In genomic region chr12:68454855-68455254, GRCh38 we compare ENCODE assay signal across 14 cellular contexts.
A peak's percentile ranks its signal among the peaks of the same experiment; 100 is the strongest.
DNase-seq lines count a peak whose midpoint lies in the region; ATAC-seq and TF ChIP-seq lines count a peak whose summit lies in the region.
"Had no signal": no experiment of that assay in that cellular context is flagged by ENCODE, and none has a peak within 500 bp of the region (broad histone marks: within the 10 kb centered on the region; RNA-seq: fewer than 3 reads in every experiment).

No MANE protein-coding gene starts in this region.

- intact Hi-C loops in heart left ventricle (cut with DNase I) (loop anchor here in 4 of 10 donors (5.0 to 10.0 kb wide), 7 partner anchors 48 to 160 kb away; partner anchors contain the start of gene RAP1B (in 2 of the 4)), cardiac septum (cut with DNase I) (loop anchor here (2.0 to 5.0 kb wide), 4 partner anchors 48 to 156 kb away; partner anchors contain the start of gene RAP1B), upper lobe of right lung (cut with DNase I) (no loop called here)

- no peak for TF ChIP-seq POLR2A in heart left ventricle (IDR thresholded peaks at IDR 0.05)

- H3K4me3 ChIP-seq in heart left ventricle, result no peak overlapping the region
- no peak overlapping the region for H3K4me3 ChIP-seq in upper lobe of right lung
- H3K4me3 ChIP-seq: GM23248, lower lobe of right lung, tibial artery had no signal

- no peak for DNase-seq in heart left ventricle
- DNase-seq in cardiac septum (ENCODE audit: low spot score), result no peak
- DNase-seq in NCI-H748 treated with DMSO at 0.1 percent for 48 hours (lab: John Stamatoyannopoulos, UW), result peak; percentile 50
- DNase-seq in effector memory CD8-positive, alpha-beta T cell, result no peak
- no peak for DNase-seq in upper lobe of right lung
- no peak for DNase-seq in NCI-H146 (lab: John Stamatoyannopoulos, UW)
- no peak for DNase-seq in cerebellar nuclear complex (lab: John Stamatoyannopoulos, UW)
- DNase-seq: BE2C, GM23248, lower lobe of right lung, NCI-H2107, SHP77 treated with DMSO at 0.1 percent for 48 hours, tibial artery had no signal

- H3K4me1 ChIP-seq in heart left ventricle, result peaks cover 0 to 57% (median 43%) of the 10 kb centered on the region in 12 donors
- peaks cover 38% of the 10 kb centered on the region for H3K4me1 ChIP-seq in upper lobe of right lung
- H3K4me1 ChIP-seq: BE2C had no signal

- peak overlapping the region; percentile 57 to 95 for H3K27ac Mint-ChIP-seq in effector memory CD8-positive, alpha-beta T cell

- TF ChIP-seq CTCF in heart left ventricle (IDR thresholded peaks at IDR 0.05), result no peak
- no peak for TF ChIP-seq CTCF in upper lobe of right lung (IDR thresholded peaks at IDR 0.05)

- no peaks in the 10 kb centered on the region for H3K27me3 ChIP-seq in heart left ventricle
- no peaks in the 10 kb centered on the region for H3K27me3 ChIP-seq in upper lobe of right lung
- H3K27me3 ChIP-seq: BE2C, tibial artery had no signal

- peak in 2 of 4 donors; percentile 29 to 48 for ATAC-seq in heart left ventricle
- ATAC-seq in effector memory CD8-positive, alpha-beta T cell (replicated peaks), result no peak
- no peak for ATAC-seq in upper lobe of right lung
- ATAC-seq in HG02884 (IDR thresholded peaks at IDR 0.05; ENCODE audit: unreplicated experiment), result no peak
- ATAC-seq: lower lobe of right lung had no signal

- peak overlapping the region; percentile 42 to 76 for H3K4me3 Mint-ChIP-seq in effector memory CD8-positive, alpha-beta T cell

- H3K36me3 ChIP-seq in heart left ventricle (no peaks in the 10 kb centered on the region), upper lobe of right lung (no peaks in the 10 kb centered on the region)
- H3K36me3 ChIP-seq: BE2C, lower lobe of right lung, tibial artery had no signal

- H3K9me3 ChIP-seq in heart left ventricle, result peaks cover 0 to 3% (median 0%) of the 10 kb centered on the region in 12 donors
- no peaks in the 10 kb centered on the region for H3K9me3 ChIP-seq in upper lobe of right lung
- H3K9me3 ChIP-seq: BE2C, lower lobe of right lung, tibial artery had no signal

- H3K27ac ChIP-seq in heart left ventricle (peak overlapping the region in 9 of 12 donors; percentile 4 to 54 (median 39)), upper lobe of right lung (peak overlapping the region; percentile 33)
- H3K27ac ChIP-seq: GM23248, lower lobe of right lung, tibial artery had no signal

- peaks cover 4% of the 10 kb centered on the region for H3K36me3 Mint-ChIP-seq in effector memory CD8-positive, alpha-beta T cell (ENCODE audit: insufficient read depth)

- peaks cover 63 to 80% of the 10 kb centered on the region in 2 donors for H3K4me1 Mint-ChIP-seq in effector memory CD8-positive, alpha-beta T cell (ENCODE audit: low read depth in 2 of 2)

- no peaks in the 10 kb centered on the region for H3K27me3 Mint-ChIP-seq in effector memory CD8-positive, alpha-beta T cell

- peaks cover 0 to 5% of the 10 kb centered on the region in 2 donors for H3K9me3 Mint-ChIP-seq in effector memory CD8-positive, alpha-beta T cell

- WGBS in heart left ventricle, 4 donors, result 34 to 56% (median 51%) methylated on average over 3 of the region's 3 CpGs
